ENCODE assay signal across 1 cellular context in the genomic region with DNA sequence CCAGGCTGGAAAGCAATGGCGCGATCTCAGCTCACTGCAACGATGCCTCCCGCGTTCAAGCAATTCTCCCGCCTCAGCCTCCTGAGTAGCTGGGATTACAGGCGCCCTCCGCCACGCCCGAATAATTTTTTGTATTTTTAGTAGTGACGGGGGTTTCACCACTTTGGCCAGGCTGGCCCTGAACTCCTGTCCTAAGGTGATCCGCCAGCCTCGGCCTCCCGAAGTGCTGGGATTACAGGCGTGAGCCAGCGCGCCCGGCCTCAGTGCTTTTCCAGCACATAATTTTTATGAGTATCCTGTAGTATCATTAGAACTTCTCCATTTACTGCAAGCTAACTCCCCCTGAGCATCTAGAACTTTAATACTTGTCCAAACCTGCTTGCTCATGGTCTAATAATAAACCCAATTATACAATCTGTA.
TF ChIP-seq lines count a peak whose summit lies in the region.

No MANE protein-coding gene starts in this region.

TF ChIP-seq in GM23338, 12 proteins besides CTCF, POLR2A, EP300 and RAD21 (continued from another document):
- TF ChIP-seq, protein P1, sequence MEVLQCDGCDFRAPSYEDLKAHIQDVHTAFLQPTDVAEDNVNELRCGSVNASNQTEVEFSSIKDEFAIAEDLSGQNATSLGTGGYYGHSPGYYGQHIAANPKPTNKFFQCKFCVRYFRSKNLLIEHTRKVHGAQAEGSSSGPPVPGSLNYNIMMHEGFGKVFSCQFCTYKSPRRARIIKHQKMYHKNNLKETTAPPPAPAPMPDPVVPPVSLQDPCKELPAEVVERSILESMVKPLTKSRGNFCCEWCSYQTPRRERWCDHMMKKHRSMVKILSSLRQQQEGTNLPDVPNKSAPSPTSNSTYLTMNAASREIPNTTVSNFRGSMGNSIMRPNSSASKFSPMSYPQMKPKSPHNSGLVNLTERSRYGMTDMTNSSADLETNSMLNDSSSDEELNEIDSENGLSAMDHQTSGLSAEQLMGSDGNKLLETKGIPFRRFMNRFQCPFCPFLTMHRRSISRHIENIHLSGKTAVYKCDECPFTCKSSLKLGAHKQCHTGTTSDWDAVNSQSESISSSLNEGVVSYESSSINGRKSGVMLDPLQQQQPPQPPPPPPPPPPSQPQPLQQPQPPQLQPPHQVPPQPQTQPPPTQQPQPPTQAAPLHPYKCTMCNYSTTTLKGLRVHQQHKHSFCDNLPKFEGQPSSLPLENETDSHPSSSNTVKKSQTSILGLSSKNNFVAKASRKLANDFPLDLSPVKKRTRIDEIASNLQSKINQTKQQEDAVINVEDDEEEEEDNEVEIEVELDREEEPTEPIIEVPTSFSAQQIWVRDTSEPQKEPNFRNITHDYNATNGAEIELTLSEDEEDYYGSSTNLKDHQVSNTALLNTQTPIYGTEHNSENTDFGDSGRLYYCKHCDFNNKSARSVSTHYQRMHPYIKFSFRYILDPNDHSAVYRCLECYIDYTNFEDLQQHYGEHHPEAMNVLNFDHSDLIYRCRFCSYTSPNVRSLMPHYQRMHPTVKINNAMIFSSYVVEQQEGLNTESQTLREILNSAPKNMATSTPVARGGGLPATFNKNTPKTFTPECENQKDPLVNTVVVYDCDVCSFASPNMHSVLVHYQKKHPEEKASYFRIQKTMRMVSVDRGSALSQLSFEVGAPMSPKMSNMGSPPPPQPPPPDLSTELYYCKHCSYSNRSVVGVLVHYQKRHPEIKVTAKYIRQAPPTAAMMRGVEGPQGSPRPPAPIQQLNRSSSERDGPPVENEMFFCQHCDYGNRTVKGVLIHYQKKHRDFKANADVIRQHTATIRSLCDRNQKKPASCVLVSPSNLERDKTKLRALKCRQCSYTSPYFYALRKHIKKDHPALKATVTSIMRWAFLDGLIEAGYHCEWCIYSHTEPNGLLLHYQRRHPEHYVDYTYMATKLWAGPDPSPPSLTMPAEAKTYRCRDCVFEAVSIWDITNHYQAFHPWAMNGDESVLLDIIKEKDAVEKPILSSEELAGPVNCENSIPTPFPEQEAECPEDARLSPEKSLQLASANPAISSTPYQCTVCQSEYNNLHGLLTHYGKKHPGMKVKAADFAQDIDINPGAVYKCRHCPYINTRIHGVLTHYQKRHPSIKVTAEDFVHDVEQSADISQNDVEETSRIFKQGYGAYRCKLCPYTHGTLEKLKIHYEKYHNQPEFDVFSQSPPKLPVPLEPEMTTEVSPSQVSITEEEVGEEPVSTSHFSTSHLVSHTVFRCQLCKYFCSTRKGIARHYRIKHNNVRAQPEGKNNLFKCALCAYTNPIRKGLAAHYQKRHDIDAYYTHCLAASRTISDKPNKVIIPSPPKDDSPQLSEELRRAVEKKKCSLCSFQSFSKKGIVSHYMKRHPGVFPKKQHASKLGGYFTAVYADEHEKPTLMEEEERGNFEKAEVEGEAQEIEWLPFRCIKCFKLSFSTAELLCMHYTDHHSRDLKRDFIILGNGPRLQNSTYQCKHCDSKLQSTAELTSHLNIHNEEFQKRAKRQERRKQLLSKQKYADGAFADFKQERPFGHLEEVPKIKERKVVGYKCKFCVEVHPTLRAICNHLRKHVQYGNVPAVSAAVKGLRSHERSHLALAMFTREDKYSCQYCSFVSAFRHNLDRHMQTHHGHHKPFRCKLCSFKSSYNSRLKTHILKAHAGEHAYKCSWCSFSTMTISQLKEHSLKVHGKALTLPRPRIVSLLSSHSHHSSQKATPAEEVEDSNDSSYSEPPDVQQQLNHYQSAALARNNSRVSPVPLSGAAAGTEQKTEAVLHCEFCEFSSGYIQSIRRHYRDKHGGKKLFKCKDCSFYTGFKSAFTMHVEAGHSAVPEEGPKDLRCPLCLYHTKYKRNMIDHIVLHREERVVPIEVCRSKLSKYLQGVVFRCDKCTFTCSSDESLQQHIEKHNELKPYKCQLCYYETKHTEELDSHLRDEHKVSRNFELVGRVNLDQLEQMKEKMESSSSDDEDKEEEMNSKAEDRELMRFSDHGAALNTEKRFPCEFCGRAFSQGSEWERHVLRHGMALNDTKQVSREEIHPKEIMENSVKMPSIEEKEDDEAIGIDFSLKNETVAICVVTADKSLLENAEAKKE (CRISPR knock-in tag; IDR thresholded peaks at IDR 0.05), result no peak
- TF ChIP-seq STAT1 (IDR thresholded peaks at IDR 0.05; ENCODE audit: unreplicated experiment) (no peak), EZH2 (IDR thresholded peaks at IDR 0.05; ENCODE audit: low read depth, unreplicated experiment) (no peak)
